Comparison of ENCODE assay signal across 8 cellular contexts in the genomic region with DNA sequence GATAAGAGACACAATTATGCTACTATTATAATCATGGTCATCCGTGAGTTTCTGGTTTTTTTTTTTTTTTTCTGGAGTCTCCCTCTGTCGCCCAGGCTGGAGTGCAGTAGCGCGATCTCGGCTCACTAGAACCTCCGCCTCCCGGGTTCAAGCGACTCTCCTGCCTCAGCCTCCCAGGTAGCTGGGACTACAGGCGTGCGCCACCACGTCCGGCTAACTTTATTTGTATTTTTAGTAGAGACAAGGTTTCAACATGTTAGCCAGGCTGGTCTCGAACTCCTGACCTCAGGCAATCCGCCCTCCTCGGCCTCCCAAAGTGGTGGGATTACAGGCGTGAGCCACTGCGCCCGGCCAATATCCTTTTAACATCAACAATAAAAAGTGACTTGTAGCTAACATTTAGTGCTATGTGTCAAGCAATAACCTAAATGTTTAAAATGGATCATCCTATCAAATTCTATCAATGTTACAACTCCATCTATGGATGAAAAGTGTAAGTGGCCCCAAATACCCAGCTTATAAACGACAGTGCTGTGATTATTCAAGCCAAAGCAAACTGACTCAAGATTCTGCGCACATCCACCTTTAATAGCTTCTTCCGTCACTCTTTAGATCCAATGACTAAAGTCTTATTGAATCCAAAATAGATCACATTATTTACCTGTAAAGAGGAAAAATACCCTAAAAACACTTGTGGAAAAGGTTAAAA. TPM values are rescaled to one million over a fixed set of nuclear protein-coding genes. Genes with fewer than 3 reads are reported as not detected.
DNase-seq lines count a peak whose midpoint lies in the region; ATAC-seq and TF ChIP-seq lines count a peak whose summit lies in the region.
"Not testable (repeated sequence)": the region's sequence is repeated elsewhere in the genome, so short reads cannot be mapped to it uniquely, and the experiment has no call there.

No MANE protein-coding gene starts in this region.

- H3K27ac Mint-ChIP-seq in WTC11; activated naive CD8-positive, alpha-beta T cell treated with anti-CD3 and anti-CD28 coated beads, Interleukin-2, amount 10 ng/mL, durations not matched to agents 7 days and 5 days; stimulated activated memory B cell treated with anti-CD40 and anti-IgM and Interleukin-4, amounts not matched to agents 10 μg/mL and 1 μg/mL and 100 μg/mL, for 72 hours: not testable (repeated sequence)
- peak overlapping the region; percentile 75 to 94 for H3K27ac Mint-ChIP-seq in effector memory CD8-positive, alpha-beta T cell
- H3K27ac Mint-ChIP-seq in naive thymus-derived CD8-positive, alpha-beta T cell: peak overlapping the region; percentile 14 to 93 (median 86)

- not testable (repeated sequence) for H3K36me3 Mint-ChIP-seq in WTC11; activated naive CD8-positive, alpha-beta T cell treated with anti-CD3 and anti-CD28 coated beads, Interleukin-2, amount 10 ng/mL, durations not matched to agents 7 days and 5 days; naive thymus-derived CD8-positive, alpha-beta T cell; stimulated activated memory B cell treated with anti-CD40 and anti-IgM and Interleukin-4, amounts not matched to agents 10 μg/mL and 1 μg/mL and 100 μg/mL, for 72 hours
- peaks cover 13% of the 10 kb centered on the region for H3K36me3 Mint-ChIP-seq in effector memory CD8-positive, alpha-beta T cell (ENCODE audit: insufficient read depth)

- POLR2A ChIA-PET in A673 (lab: Charles Lee; ENCODE audit: low non-redundant PET); WTC11 (lab: Charles Lee): not testable (repeated sequence)
- POLR2A ChIA-PET in activated naive CD8-positive, alpha-beta T cell treated with anti-CD3 and anti-CD28 coated beads, Interleukin-2, amount 10 ng/mL, durations not matched to agents 7 days and 5 days (lab: Charles Lee): interaction anchor here (0.7 kb wide), 1 partner anchor 309 kb away, joined by 4 read pairs; no protein-coding TSS in a partner anchor
- POLR2A ChIA-PET in naive thymus-derived CD8-positive, alpha-beta T cell (lab: Charles Lee): interaction anchor here (1.0 to 1.1 kb wide), 2 partner anchors 172 to 177 kb away, joined by 3 read pairs; no protein-coding TSS in a partner anchor

- H3K36me3 ChIP-seq in A673 (ENCODE audit: insufficient read depth, low read length, poor library complexity, severe bottlenecking); left ventricle myocardium inferior: not testable (repeated sequence)

- intact Hi-C loops in A673 (cut with micrococcal nuclease; ENCODE audit: unreplicated experiment): loop anchor here (5.0 kb wide), 1 partner anchor 174 kb away; a partner anchor contains a TSS
- intact Hi-C loops in left ventricle myocardium inferior (cut with micrococcal nuclease): not testable (repeated sequence)

- H3K4me3 ChIP-seq in A673 (ENCODE audit: low read depth, low read length, poor library complexity, severe bottlenecking) (peak overlapping the region; percentile 49), HFF-Myc (replicated peaks; ENCODE audit: low read depth, low read length) (peak overlapping the region; percentile 43), left ventricle myocardium inferior (peak overlapping the region; percentile 72)

- peak overlapping the region; percentile 70 for H3K4me3 Mint-ChIP-seq in WTC11
- peak overlapping the region; percentile 88 for H3K4me3 Mint-ChIP-seq in activated naive CD8-positive, alpha-beta T cell treated with anti-CD3 and anti-CD28 coated beads, Interleukin-2, amount 10 ng/mL, durations not matched to agents 7 days and 5 days
- peak overlapping the region; percentile 80 to 85 for H3K4me3 Mint-ChIP-seq in effector memory CD8-positive, alpha-beta T cell
- peak overlapping the region; percentile 73 to 86 (median 81) for H3K4me3 Mint-ChIP-seq in naive thymus-derived CD8-positive, alpha-beta T cell
- peak overlapping the region; percentile 56 for H3K4me3 Mint-ChIP-seq in stimulated activated memory B cell treated with anti-CD40 and anti-IgM and Interleukin-4, amounts not matched to agents 10 μg/mL and 1 μg/mL and 100 μg/mL, for 72 hours

- not testable (repeated sequence) for H3K4me1 ChIP-seq in A673 (ENCODE audit: insufficient read depth, low read length, poor library complexity, severe bottlenecking); left ventricle myocardium inferior

- H3K27ac ChIP-seq in A673 (ENCODE audit: low read depth, low read length, poor library complexity, severe bottlenecking): not testable (repeated sequence)
- H3K27ac ChIP-seq in left ventricle myocardium inferior (replicated peaks): peak overlapping the region; percentile 88

- H3K9me3 ChIP-seq in A673 (ENCODE audit: low read depth, low read length, poor library complexity, severe bottlenecking); left ventricle myocardium inferior (replicated peaks): not testable (repeated sequence)

- BruUV-seq in A673 (replicated peaks; lab: Mats Ljungman, UMichigan): not testable (repeated sequence)

- CTCF ChIA-PET in A673 (lab: Charles Lee): interaction anchor here (0.9 kb wide), 1 partner anchor 172 kb away, joined by 3 read pairs; no protein-coding TSS in a partner anchor
- CTCF ChIA-PET in WTC11 (lab: Charles Lee): not testable (repeated sequence)

- DNase-seq in A673 (ENCODE audit: low spot score): peak; percentile 53
- not testable (repeated sequence) for DNase-seq in HFF-Myc (ENCODE audit: extremely low read depth, low read depth); WTC11 (ENCODE audit: low spot score); activated naive CD8-positive, alpha-beta T cell treated with anti-CD3 and anti-CD28 coated beads, Interleukin-2, amount 10 ng/mL, durations not matched to agents 7 days and 5 days; effector memory CD8-positive, alpha-beta T cell; left ventricle myocardium inferior
- peak in 1 of 10 donors; percentile 4 for DNase-seq in naive thymus-derived CD8-positive, alpha-beta T cell

- TF ChIP-seq CTCF in A673 (conservative IDR thresholded peaks at IDR 0.05; ENCODE audit: low read depth, low read length); HFF-Myc (IDR thresholded peaks at IDR 0.05; ENCODE audit: low read depth, low read length, missing control alignments); WTC11 (IDR thresholded peaks at IDR 0.05); left ventricle myocardium inferior (IDR thresholded peaks at IDR 0.05; ENCODE audit: borderline replicate concordance): not testable (repeated sequence)

- peaks cover 10% of the 10 kb centered on the region for H3K27me3 Mint-ChIP-seq in WTC11 (ENCODE audit: low read depth)
- H3K27me3 Mint-ChIP-seq in activated naive CD8-positive, alpha-beta T cell treated with anti-CD3 and anti-CD28 coated beads, Interleukin-2, amount 10 ng/mL, durations not matched to agents 7 days and 5 days; naive thymus-derived CD8-positive, alpha-beta T cell: not testable (repeated sequence)
- H3K27me3 Mint-ChIP-seq in effector memory CD8-positive, alpha-beta T cell: peaks cover 6 to 10% of the 10 kb centered on the region in 2 donors
- H3K27me3 Mint-ChIP-seq in stimulated activated memory B cell treated with anti-CD40 and anti-IgM and Interleukin-4, amounts not matched to agents 10 μg/mL and 1 μg/mL and 100 μg/mL, for 72 hours: peaks cover 18% of the 10 kb centered on the region

- not testable (repeated sequence) for ATAC-seq in WTC11; activated naive CD8-positive, alpha-beta T cell treated with anti-CD3 and anti-CD28 coated beads, Interleukin-2, amount 10 ng/mL, durations not matched to agents 7 days and 5 days (ENCODE audit: low read depth); effector memory CD8-positive, alpha-beta T cell (replicated peaks); naive thymus-derived CD8-positive, alpha-beta T cell; stimulated activated memory B cell treated with anti-CD40 and anti-IgM and Interleukin-4, amounts not matched to agents 10 μg/mL and 1 μg/mL and 100 μg/mL, for 72 hours

- H3K4me1 Mint-ChIP-seq in WTC11: not testable (repeated sequence)
- H3K4me1 Mint-ChIP-seq in activated naive CD8-positive, alpha-beta T cell treated with anti-CD3 and anti-CD28 coated beads, Interleukin-2, amount 10 ng/mL, durations not matched to agents 7 days and 5 days: peaks cover 12% of the 10 kb centered on the region
- peaks cover 5 to 13% of the 10 kb centered on the region in 2 donors for H3K4me1 Mint-ChIP-seq in effector memory CD8-positive, alpha-beta T cell (ENCODE audit: low read depth in 2 of 2)
- H3K4me1 Mint-ChIP-seq in naive thymus-derived CD8-positive, alpha-beta T cell: peaks cover 8 to 26% (median 19%) of the 10 kb centered on the region in 4 donors
- peaks cover 21% of the 10 kb centered on the region for H3K4me1 Mint-ChIP-seq in stimulated activated memory B cell treated with anti-CD40 and anti-IgM and Interleukin-4, amounts not matched to agents 10 μg/mL and 1 μg/mL and 100 μg/mL, for 72 hours

- H3K9me3 Mint-ChIP-seq in WTC11; activated naive CD8-positive, alpha-beta T cell treated with anti-CD3 and anti-CD28 coated beads, Interleukin-2, amount 10 ng/mL, durations not matched to agents 7 days and 5 days; effector memory CD8-positive, alpha-beta T cell; naive thymus-derived CD8-positive, alpha-beta T cell; stimulated activated memory B cell treated with anti-CD40 and anti-IgM and Interleukin-4, amounts not matched to agents 10 μg/mL and 1 μg/mL and 100 μg/mL, for 72 hours: not testable (repeated sequence)

- H3K27me3 ChIP-seq in A673 (replicated peaks; ENCODE audit: insufficient read depth, low read depth, low read length, poor library complexity): not testable (repeated sequence)
- H3K27me3 ChIP-seq in left ventricle myocardium inferior (ENCODE audit: low read depth): peaks cover 14% of the 10 kb centered on the region

RNA-seq across cellular contexts. Expression of a gene that starts 1.7 kb away (rescaled TPM):
- total RNA-seq in A673 (2021) (17.5 and 19.9 TPM in 2 replicates), WTC11 (2021) (8.3 to 8.9 TPM (median 8.3 TPM) in 3 replicates), left ventricle myocardium inferior (4.1 TPM)
- 10 to 100 TPM; 12.2 to 13.7 TPM for total RNA-seq in activated naive CD8-positive, alpha-beta T cell treated with anti-CD3 and anti-CD28 coated beads, Interleukin-2, amount 10 ng/mL, durations not matched to agents 7 days and 5 days
- total RNA-seq in naive thymus-derived CD8-positive, alpha-beta T cell: 10 to 100 TPM; 32.4 to 37.5 TPM
- polyA plus RNA-seq in naive thymus-derived CD8-positive, alpha-beta T cell: 1 to 10 TPM in 2 of 3 donors, under 1 TPM in 1; 0.68 to 3.6 (median 3.6) TPM

RNA-seq across cellular contexts. Expression of a gene that starts 50.2 kb away (rescaled TPM):
- 119 and 146 TPM in 2 replicates for total RNA-seq in A673 (2021)
- total RNA-seq in WTC11 (2021): 39.9 to 44.2 TPM (median 42.4 TPM) in 3 replicates
- total RNA-seq in activated naive CD8-positive, alpha-beta T cell treated with anti-CD3 and anti-CD28 coated beads, Interleukin-2, amount 10 ng/mL, durations not matched to agents 7 days and 5 days: 10 to 100 TPM; 22.9 to 24.5 TPM
- total RNA-seq in left ventricle myocardium inferior: 47.1 TPM
- 10 to 100 TPM; 15.8 to 18.9 TPM for total RNA-seq in naive thymus-derived CD8-positive, alpha-beta T cell
- 1 to 10 TPM; 1.7 to 3.3 (median 3.3) TPM for polyA plus RNA-seq in naive thymus-derived CD8-positive, alpha-beta T cell
